ENCODE assay signal across 11 cellular contexts in the genomic region with DNA sequence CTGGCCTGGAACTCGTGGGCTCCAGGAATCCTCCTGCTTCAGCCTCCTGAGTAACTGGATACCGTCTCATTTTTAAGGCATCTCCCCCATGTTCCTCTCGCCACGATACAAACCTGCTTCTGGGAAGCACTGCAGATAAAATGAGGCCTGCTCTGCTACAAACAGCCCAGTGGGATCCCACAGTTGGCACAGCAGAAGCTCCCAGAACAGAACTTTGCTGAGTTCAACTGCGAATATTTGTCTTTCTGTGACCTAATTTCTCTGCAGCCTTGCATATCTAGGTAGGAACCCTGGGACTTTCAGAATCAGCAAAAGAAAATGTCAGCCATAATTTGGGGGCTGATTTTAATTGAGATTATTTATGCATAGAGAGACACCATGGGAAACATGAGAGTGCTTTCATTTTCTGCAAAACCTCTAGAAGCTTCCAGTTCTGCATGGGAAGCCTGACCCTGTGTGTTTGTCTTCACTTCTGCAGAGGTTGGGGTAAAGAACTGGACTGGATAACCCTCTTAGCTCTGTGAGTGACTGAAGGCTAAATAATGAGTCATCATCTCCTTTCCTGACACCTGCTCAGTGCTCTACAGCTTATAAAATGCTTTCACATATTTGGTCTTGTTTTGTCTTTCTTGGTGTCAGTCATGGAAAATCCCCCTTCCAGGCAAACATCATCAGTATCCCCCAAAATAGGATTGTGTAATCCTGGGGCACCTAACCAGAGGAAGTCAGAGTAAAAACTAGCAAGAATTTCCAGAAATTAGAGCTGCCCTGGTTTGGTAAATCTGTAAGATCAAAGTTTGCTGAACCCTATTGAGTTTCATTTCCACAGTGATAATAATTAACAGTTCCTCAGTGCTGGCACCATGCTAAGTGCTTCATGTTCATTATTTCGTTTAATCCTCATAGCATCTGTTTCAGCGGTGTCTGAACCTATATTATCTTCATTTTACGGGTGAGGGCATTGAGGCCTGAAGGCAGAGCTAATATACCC.
DNase-seq lines count a peak whose midpoint lies in the region; ATAC-seq and TF ChIP-seq lines count a peak whose summit lies in the region.
"Had no signal": no experiment of that assay in that cellular context is flagged by ENCODE, and none has a peak within 500 bp of the region (broad histone marks: within the 10 kb centered on the region; RNA-seq: fewer than 3 reads in every experiment).

No MANE protein-coding gene starts in this region.

- no peaks in the 10 kb centered on the region for H3K79me2 ChIP-seq in Karpas-422 (ENCODE audit: low read length)

- no peak overlapping the region for H2AFZ ChIP-seq in Karpas-422 (ENCODE audit: low read length)

- WGBS in gastroesophageal sphincter (ENCODE audit: low coverage in 1 of 2), 2 donors: 75 to 82% methylated on average over 2 to 8 of the region's 8 CpGs

- H3K9me2 ChIP-seq in Karpas-422 (replicated peaks; ENCODE audit: insufficient read depth, low read length): no peaks in the 10 kb centered on the region

- no peak overlapping the region for H3K4me2 ChIP-seq in Karpas-422 (ENCODE audit: low read depth, low read length, poor library complexity, severe bottlenecking)

- no peak for TF ChIP-seq EP300 in gastroesophageal sphincter (IDR thresholded peaks at IDR 0.05)

- H3K9ac ChIP-seq in Karpas-422 (ENCODE audit: low read length): no peak overlapping the region

- ATAC-seq in GM18867 (IDR thresholded peaks at IDR 0.05; ENCODE audit: unreplicated experiment) (peak; percentile 95), GM21576 (IDR thresholded peaks at IDR 0.05; ENCODE audit: unreplicated experiment) (peak; percentile 97), HG03175 (IDR thresholded peaks at IDR 0.05; ENCODE audit: unreplicated experiment) (peak; percentile 92), gastroesophageal sphincter (no peak)

- H4K20me1 ChIP-seq in Karpas-422 (ENCODE audit: insufficient read depth, low read depth, low read length): no peaks in the 10 kb centered on the region

- TF ChIP-seq CTCF in epithelial cell of proximal tubule (conservative IDR thresholded peaks at IDR 0.05; ENCODE audit: low read depth, low read length): no peak
- TF ChIP-seq CTCF in gastroesophageal sphincter (IDR thresholded peaks at IDR 0.05): no peak

- H3K27me3 ChIP-seq in gastroesophageal sphincter (peaks cover 13% of the 10 kb centered on the region), Karpas-422 (ENCODE audit: low read length) (no peaks in the 10 kb centered on the region)

- H3K36me3 ChIP-seq in gastroesophageal sphincter: no peaks in the 10 kb centered on the region
- no peaks in the 10 kb centered on the region for H3K36me3 ChIP-seq in Karpas-422 (ENCODE audit: insufficient read depth, low read length)

- TF ChIP-seq POLR2A in gastroesophageal sphincter (IDR thresholded peaks at IDR 0.05): no peak

- H3K27ac ChIP-seq in gastroesophageal sphincter (no peak overlapping the region), Karpas-422 (ENCODE audit: low read length) (no peak overlapping the region)

- H3K4me3 ChIP-seq in epithelial cell of proximal tubule (ENCODE audit: low read depth, low read length): no peak overlapping the region
- no peak overlapping the region for H3K4me3 ChIP-seq in gastroesophageal sphincter
- no peak overlapping the region for H3K4me3 ChIP-seq in Karpas-422 (ENCODE audit: low read length)

- H3K9me3 ChIP-seq in gastroesophageal sphincter: peaks cover 0 to 4% (median 0%) of the 10 kb centered on the region in 3 donors
- no peaks in the 10 kb centered on the region for H3K9me3 ChIP-seq in Karpas-422 (ENCODE audit: low read length)

- DNase-seq in epithelial cell of proximal tubule (ENCODE audit: low read depth): peak; percentile 7
- no peak for DNase-seq in SHP77 (lab: John Stamatoyannopoulos, UW)
- no peak for DNase-seq in COLO829 (ENCODE audit: low spot score)
- no peak for DNase-seq in Karpas-422
- DNase-seq: DMS 273 treated with DMSO at 0.1 percent for 48 hours, H9, SHP77 treated with DMSO at 0.1 percent for 48 hours had no signal

- H3K4me1 ChIP-seq in gastroesophageal sphincter (no peaks in the 10 kb centered on the region), Karpas-422 (ENCODE audit: low read length) (no peaks in the 10 kb centered on the region)
